15 cellular contexts compared by ENCODE assay signal in the genomic region with DNA sequence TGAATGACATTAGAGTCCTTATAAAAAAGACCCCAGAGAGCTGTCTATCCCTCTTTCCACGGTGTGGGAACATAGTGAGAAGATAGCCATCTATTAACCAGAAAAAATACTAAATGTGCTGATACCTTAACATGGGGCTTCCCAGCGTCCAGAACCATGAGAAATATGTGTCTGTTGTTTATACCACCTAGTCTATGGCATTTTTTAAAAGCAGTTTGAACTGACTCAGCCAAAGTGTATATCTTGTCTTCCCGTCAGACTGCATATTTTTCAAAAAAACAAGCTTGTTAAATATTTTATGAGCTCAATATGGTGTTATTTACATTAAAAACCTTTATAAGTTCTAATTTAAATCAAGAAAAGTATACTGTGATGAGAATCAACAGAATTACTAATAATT.
DNase-seq lines count a peak whose midpoint lies in the region; ATAC-seq and TF ChIP-seq lines count a peak whose summit lies in the region.
"Had no signal": no experiment of that assay in that cellular context is flagged by ENCODE, and none has a peak within 500 bp of the region (broad histone marks: within the 10 kb centered on the region; RNA-seq: fewer than 3 reads in every experiment).

No MANE protein-coding gene starts in this region.

- H3K4me3 Mint-ChIP-seq in stimulated activated effector memory CD8-positive, alpha-beta T cell treated with anti-CD3 and anti-CD28 coated beads, Interleukin-12 subunit alpha, Interleukin-12 subunit beta, amount 100 ng/mL, for 72 hours: no peak overlapping the region
- H3K4me3 Mint-ChIP-seq: B cell; CD4-positive, alpha-beta T cell; H9 had no signal

- no peaks in the 10 kb centered on the region for H3K4me1 Mint-ChIP-seq in stimulated activated effector memory CD8-positive, alpha-beta T cell treated with anti-CD3 and anti-CD28 coated beads, Interleukin-12 subunit alpha, Interleukin-12 subunit beta, amount 100 ng/mL, for 72 hours
- H3K4me1 Mint-ChIP-seq: B cell had no signal

- intact Hi-C loops in PC-9 (cut with micrococcal nuclease; ENCODE audit: unreplicated experiment): no loop called here

- no peak for TF ChIP-seq CTCF in HFF-Myc (IDR thresholded peaks at IDR 0.05; ENCODE audit: low read depth, low read length, missing control alignments)
- no peak for TF ChIP-seq CTCF in PC-9 (conservative IDR thresholded peaks at IDR 0.05)
- no peak for TF ChIP-seq CTCF in fibroblast of villous mesenchyme (IDR thresholded peaks at IDR 0.05; ENCODE audit: insufficient read depth, low read depth, low read length)
- TF ChIP-seq CTCF in smooth muscle cell (IDR thresholded peaks at IDR 0.05; ENCODE audit: borderline replicate concordance, insufficient read depth, poor library complexity, severe bottlenecking): no peak

- no peak overlapping the region for H3K27ac Mint-ChIP-seq in stimulated activated effector memory CD8-positive, alpha-beta T cell treated with anti-CD3 and anti-CD28 coated beads, Interleukin-12 subunit alpha, Interleukin-12 subunit beta, amount 100 ng/mL, for 72 hours
- H3K27ac Mint-ChIP-seq: B cell; CD4-positive, alpha-beta T cell; H9 had no signal

- BruUV-seq in PC-9 (replicated peaks; lab: Mats Ljungman, UMichigan): no TSS peak

- H3K27me3 ChIP-seq in PC-9 (ENCODE audit: insufficient read depth, low read depth) (no peaks in the 10 kb centered on the region), smooth muscle cell (ENCODE audit: low read depth) (no peaks in the 10 kb centered on the region)

- POLR2A ChIA-PET in PC-9 (lab: Charles Lee; ENCODE audit: unreplicated experiment): no interaction called here

- H3K4me2 ChIP-seq in PC-9: no peak overlapping the region
- H3K4me2 ChIP-seq in smooth muscle cell: peak overlapping the region; percentile 45

- H3K9me3 Mint-ChIP-seq in stimulated activated effector memory CD8-positive, alpha-beta T cell treated with anti-CD3 and anti-CD28 coated beads, Interleukin-12 subunit alpha, Interleukin-12 subunit beta, amount 100 ng/mL, for 72 hours: peaks cover 12% of the 10 kb centered on the region
- H3K9me3 Mint-ChIP-seq: CD4-positive, alpha-beta T cell had no signal

- H3K79me2 ChIP-seq in PC-9 (ENCODE audit: low read depth) (no peaks in the 10 kb centered on the region), smooth muscle cell (ENCODE audit: low read depth) (no peaks in the 10 kb centered on the region)

- peak; percentile 16 for DNase-seq in HFF-Myc (ENCODE audit: extremely low read depth, low read depth)
- no peak for DNase-seq in PC-9
- peak; percentile 90 for DNase-seq in fibroblast of villous mesenchyme (ENCODE audit: low read depth)
- no peak for DNase-seq in smooth muscle cell (lab: John Stamatoyannopoulos, UW; ENCODE audit: unreplicated experiment)
- no peak for DNase-seq in NOMO-1 (lab: John Stamatoyannopoulos, UW; ENCODE audit: unreplicated experiment in 2 of 2)
- DNase-seq in stimulated activated effector memory CD8-positive, alpha-beta T cell treated with anti-CD3 and anti-CD28 coated beads, Interleukin-12 subunit alpha, Interleukin-12 subunit beta, amount 100 ng/mL, for 72 hours (ENCODE audit: low spot score in 2 of 2): no peak
- no peak for DNase-seq in medulla oblongata (ENCODE audit: extremely low spot score)
- DNase-seq: CD4-positive, alpha-beta T cell; DMS153; DMS79; GF-D8; H9 had no signal

- H3F3A ChIP-seq in PC-9 (ENCODE audit: insufficient read depth, low read depth) (no peaks in the 10 kb centered on the region), smooth muscle cell (ENCODE audit: low read depth) (no peaks in the 10 kb centered on the region)

- ATAC-seq in stimulated activated effector memory CD8-positive, alpha-beta T cell treated with anti-CD3 and anti-CD28 coated beads, Interleukin-12 subunit alpha, Interleukin-12 subunit beta, amount 100 ng/mL, for 72 hours: no peak
- ATAC-seq: K562 had no signal

- no peak overlapping the region for H3K9ac ChIP-seq in smooth muscle cell (ENCODE audit: low read depth)

- H3K36me3 ChIP-seq in PC-9 (ENCODE audit: low read depth): no peaks in the 10 kb centered on the region
- no peaks in the 10 kb centered on the region for H3K36me3 ChIP-seq in smooth muscle cell (ENCODE audit: low read depth)

- no peaks in the 10 kb centered on the region for H3K36me3 Mint-ChIP-seq in stimulated activated effector memory CD8-positive, alpha-beta T cell treated with anti-CD3 and anti-CD28 coated beads, Interleukin-12 subunit alpha, Interleukin-12 subunit beta, amount 100 ng/mL, for 72 hours

- H3K4me3 ChIP-seq in HFF-Myc (replicated peaks; ENCODE audit: low read depth, low read length): no peak overlapping the region
- H3K4me3 ChIP-seq in PC-9: no peak overlapping the region
- no peak overlapping the region for H3K4me3 ChIP-seq in fibroblast of villous mesenchyme (ENCODE audit: low read depth, low read length)
- no peak overlapping the region for H3K4me3 ChIP-seq in smooth muscle cell
- H3K4me3 ChIP-seq: K562 had no signal

- 15% methylated on average over 3 of the region's 3 CpGs for WGBS in smooth muscle cell (ENCODE audit: low lambda C conversion rate)

- no peaks in the 10 kb centered on the region for H3K4me1 ChIP-seq in PC-9 (replicated peaks; ENCODE audit: insufficient read depth)
- peaks cover 8% of the 10 kb centered on the region for H3K4me1 ChIP-seq in smooth muscle cell (ENCODE audit: low read depth)

- H3K9me2 ChIP-seq in PC-9 (ENCODE audit: insufficient read depth): no peaks in the 10 kb centered on the region; the same call in 1 of the 2 replicates

- H3K9me3 ChIP-seq in PC-9 (ENCODE audit: insufficient read depth, low read depth): no peaks in the 10 kb centered on the region
- H3K9me3 ChIP-seq in smooth muscle cell (replicated peaks; ENCODE audit: low read depth): no peaks in the 10 kb centered on the region

- CTCF ChIA-PET in PC-9 (lab: Charles Lee): no interaction called here

- no peaks in the 10 kb centered on the region for H4K20me1 ChIP-seq in PC-9 (ENCODE audit: insufficient read depth)
- H4K20me1 ChIP-seq in smooth muscle cell (ENCODE audit: low read depth): no peaks in the 10 kb centered on the region

- H2AFZ ChIP-seq in PC-9 (0 out of 2 replicates have a peak overlapping the region, but pooled peaks have one; percentile 33), smooth muscle cell (ENCODE audit: low read depth) (no peak overlapping the region)

- H3K27ac ChIP-seq in PC-9 (no peak overlapping the region), smooth muscle cell (ENCODE audit: low read depth) (peak overlapping the region; percentile 66)
- H3K27ac ChIP-seq: C4-2B had no signal

Comparison
In these comparisons a context has a peak if more than half of its experiments do, and no peak if none do; other contexts are left out.
1. DNase-seq: peak in HFF-Myc (single experiment) and fibroblast of villous mesenchyme (single experiment); none in PC-9 (0 of 2), smooth muscle cell (single experiment), NOMO-1 (0 of 2), stimulated activated effector memory CD8-positive, alpha-beta T cell treated with anti-CD3 and anti-CD28 coated beads, Interleukin-12 subunit alpha, Interleukin-12 subunit beta, amount 100 ng/mL, for 72 hours (0 of 2) and medulla oblongata (single experiment).